Comparison of ENCODE assay signal across 1 cellular context in the genomic region with DNA sequence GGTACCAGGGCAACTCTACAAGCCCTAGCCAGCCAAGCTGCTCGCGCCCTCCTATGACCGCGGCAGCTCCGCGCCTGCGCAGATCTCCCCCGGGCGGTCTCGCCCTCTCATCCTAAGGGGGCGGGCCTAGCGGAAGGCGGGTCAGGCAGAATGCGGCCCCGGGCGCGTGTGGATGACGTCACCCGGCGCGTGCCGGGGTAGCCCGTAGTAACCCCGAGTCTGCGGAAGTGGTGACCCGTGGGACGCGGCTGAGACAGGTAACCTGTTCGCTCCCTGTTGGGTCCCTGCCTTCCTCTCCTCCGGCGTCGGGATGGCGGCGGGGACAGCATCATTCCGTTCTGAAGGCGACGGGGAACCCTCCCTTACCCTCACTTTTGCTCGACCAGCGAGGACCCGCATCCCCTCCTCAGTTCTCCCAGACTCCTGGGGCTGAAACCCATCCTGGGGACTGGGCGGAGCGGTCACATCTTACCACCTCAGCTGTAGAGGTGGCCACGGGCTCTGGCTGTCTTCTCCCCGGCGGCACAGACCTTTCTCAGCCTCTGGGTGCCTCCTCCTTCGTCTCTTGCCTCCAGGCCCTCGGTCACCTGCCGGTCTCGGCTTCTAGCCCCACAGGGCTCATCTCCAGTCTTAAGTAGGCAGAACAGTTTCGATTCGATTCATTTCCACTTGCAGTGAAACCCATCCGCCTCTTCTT.
TF ChIP-seq lines count a peak whose summit lies in the region.

A gene with protein sequence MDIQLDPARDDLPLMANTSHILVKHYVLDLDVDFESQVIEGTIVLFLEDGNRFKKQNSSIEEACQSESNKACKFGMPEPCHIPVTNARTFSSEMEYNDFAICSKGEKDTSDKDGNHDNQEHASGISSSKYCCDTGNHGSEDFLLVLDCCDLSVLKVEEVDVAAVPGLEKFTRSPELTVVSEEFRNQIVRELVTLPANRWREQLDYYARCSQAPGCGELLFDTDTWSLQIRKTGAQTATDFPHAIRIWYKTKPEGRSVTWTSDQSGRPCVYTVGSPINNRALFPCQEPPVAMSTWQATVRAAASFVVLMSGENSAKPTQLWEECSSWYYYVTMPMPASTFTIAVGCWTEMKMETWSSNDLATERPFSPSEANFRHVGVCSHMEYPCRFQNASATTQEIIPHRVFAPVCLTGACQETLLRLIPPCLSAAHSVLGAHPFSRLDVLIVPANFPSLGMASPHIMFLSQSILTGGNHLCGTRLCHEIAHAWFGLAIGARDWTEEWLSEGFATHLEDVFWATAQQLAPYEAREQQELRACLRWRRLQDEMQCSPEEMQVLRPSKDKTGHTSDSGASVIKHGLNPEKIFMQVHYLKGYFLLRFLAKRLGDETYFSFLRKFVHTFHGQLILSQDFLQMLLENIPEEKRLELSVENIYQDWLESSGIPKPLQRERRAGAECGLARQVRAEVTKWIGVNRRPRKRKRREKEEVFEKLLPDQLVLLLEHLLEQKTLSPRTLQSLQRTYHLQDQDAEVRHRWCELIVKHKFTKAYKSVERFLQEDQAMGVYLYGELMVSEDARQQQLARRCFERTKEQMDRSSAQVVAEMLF (plus strand): TSS at position 205 of the 697 bp plus-strand sequence. CDS start 33,085 bp downstream, outside the sequence.

TF ChIP-seq in GM12878, 131 proteins besides CTCF, POLR2A, EP300 and RAD21 (continued from another document and continues in another):
- TF ChIP-seq STAT1 (conservative IDR thresholded peaks at IDR 0.05) (no peak), RB1 (IDR thresholded peaks at IDR 0.05; ENCODE audit: borderline replicate concordance) (peak; percentile 49; the same call in 1 of the 2 replicates), SREBF1 (IDR thresholded peaks at IDR 0.05; ENCODE audit: low read length) (no peak), YBX1 (IDR thresholded peaks at IDR 0.05) (no peak), CBX3 (IDR thresholded peaks at IDR 0.05; ENCODE audit: borderline replicate concordance, low read depth) (no peak), HDAC2 (IDR thresholded peaks at IDR 0.05) (no peak), MEF2A (IDR thresholded peaks at IDR 0.05; ENCODE audit: insufficient read depth, low read depth, low read length) (no peak), PML (IDR thresholded peaks at IDR 0.05; ENCODE audit: low read length) (peak; percentile 87), NRF1 (conservative IDR thresholded peaks at IDR 0.05; ENCODE audit: low read depth, low read length) (peak; percentile 49), RUNX3 (IDR thresholded peaks at IDR 0.05; ENCODE audit: low read length) (peak; percentile 60), MTA3 (IDR thresholded peaks at IDR 0.05; ENCODE audit: borderline replicate concordance, low read length) (no peak), NBN (IDR thresholded peaks at IDR 0.05) (peak; percentile 99), STAT3 (IDR thresholded peaks at IDR 0.05; ENCODE audit: low read depth, low read length) (no peak), PAX5 (IDR thresholded peaks at IDR 0.05; ENCODE audit: borderline replicate concordance, low read depth, low read length) (no peak), IKZF1 (conservative IDR thresholded peaks at IDR 0.05) (peak; percentile 79; the same call in 1 of the 2 replicates), ESRRA (IDR thresholded peaks at IDR 0.05; ENCODE audit: low read length) (peak; percentile 70; the same call in 1 of the 2 replicates), BCL11A (IDR thresholded peaks at IDR 0.05; ENCODE audit: low read depth, low read length) (no peak), MYC (IDR thresholded peaks at IDR 0.05; ENCODE audit: insufficient read depth, insufficient read length, insufficient replicate concordance, low read length, severe bottlenecking) (no peak), ZSCAN29 (IDR thresholded peaks at IDR 0.05) (no peak), JUND (IDR thresholded peaks at IDR 0.05; ENCODE audit: low read depth, low read length) (peak; percentile 92; the same call in 1 of the 2 replicates), EED (IDR thresholded peaks at IDR 0.05; ENCODE audit: low read depth) (no peak), ZNF384 (IDR thresholded peaks at IDR 0.05; ENCODE audit: borderline replicate concordance, low read depth, low read length) (peak; percentile 28; the same call in 1 of the 2 replicates), IKZF2 (IDR thresholded peaks at IDR 0.05) (peak in 1 of 2 experiments; percentile 21; a peak in 1 of 4 replicates), SIN3A (IDR thresholded peaks at IDR 0.05; ENCODE audit: low read depth, low read length) (peak; percentile 97), ZNF274 (IDR thresholded peaks at IDR 0.05; ENCODE audit: insufficient read depth, insufficient read length) (no peak), CHD1 (IDR thresholded peaks at IDR 0.05; ENCODE audit: low read depth, low read length) (no peak), LARP7 (IDR thresholded peaks at IDR 0.05) (0 out of 2 replicates have a peak, but pooled peaks have one; percentile 29), JUNB (IDR thresholded peaks at IDR 0.05) (no peak), SREBF2 (IDR thresholded peaks at IDR 0.05; ENCODE audit: low read length) (no peak; the same call in 1 of the 2 replicates), FOXK2 (IDR thresholded peaks at IDR 0.05) (peak; percentile 39)
- TF ChIP-seq, protein P1, sequence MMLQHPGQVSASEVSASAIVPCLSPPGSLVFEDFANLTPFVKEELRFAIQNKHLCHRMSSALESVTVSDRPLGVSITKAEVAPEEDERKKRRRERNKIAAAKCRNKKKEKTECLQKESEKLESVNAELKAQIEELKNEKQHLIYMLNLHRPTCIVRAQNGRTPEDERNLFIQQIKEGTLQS (IDR thresholded peaks at IDR 0.05; ENCODE audit: borderline replicate concordance, extremely low read depth, low read depth, low read length), result peak; percentile 84; the same call in 1 of the 2 replicates
- TF ChIP-seq, protein P2, sequence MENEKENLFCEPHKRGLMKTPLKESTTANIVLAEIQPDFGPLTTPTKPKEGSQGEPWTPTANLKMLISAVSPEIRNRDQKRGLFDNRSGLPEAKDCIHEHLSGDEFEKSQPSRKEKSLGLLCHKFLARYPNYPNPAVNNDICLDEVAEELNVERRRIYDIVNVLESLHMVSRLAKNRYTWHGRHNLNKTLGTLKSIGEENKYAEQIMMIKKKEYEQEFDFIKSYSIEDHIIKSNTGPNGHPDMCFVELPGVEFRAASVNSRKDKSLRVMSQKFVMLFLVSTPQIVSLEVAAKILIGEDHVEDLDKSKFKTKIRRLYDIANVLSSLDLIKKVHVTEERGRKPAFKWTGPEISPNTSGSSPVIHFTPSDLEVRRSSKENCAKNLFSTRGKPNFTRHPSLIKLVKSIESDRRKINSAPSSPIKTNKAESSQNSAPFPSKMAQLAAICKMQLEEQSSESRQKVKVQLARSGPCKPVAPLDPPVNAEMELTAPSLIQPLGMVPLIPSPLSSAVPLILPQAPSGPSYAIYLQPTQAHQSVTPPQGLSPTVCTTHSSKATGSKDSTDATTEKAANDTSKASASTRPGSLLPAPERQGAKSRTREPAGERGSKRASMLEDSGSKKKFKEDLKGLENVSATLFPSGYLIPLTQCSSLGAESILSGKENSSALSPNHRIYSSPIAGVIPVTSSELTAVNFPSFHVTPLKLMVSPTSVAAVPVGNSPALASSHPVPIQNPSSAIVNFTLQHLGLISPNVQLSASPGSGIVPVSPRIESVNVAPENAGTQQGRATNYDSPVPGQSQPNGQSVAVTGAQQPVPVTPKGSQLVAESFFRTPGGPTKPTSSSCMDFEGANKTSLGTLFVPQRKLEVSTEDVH (IDR thresholded peaks at IDR 0.05; ENCODE audit: low read depth, partially characterized antibody), result peak; percentile 49
- TF ChIP-seq, protein P3, sequence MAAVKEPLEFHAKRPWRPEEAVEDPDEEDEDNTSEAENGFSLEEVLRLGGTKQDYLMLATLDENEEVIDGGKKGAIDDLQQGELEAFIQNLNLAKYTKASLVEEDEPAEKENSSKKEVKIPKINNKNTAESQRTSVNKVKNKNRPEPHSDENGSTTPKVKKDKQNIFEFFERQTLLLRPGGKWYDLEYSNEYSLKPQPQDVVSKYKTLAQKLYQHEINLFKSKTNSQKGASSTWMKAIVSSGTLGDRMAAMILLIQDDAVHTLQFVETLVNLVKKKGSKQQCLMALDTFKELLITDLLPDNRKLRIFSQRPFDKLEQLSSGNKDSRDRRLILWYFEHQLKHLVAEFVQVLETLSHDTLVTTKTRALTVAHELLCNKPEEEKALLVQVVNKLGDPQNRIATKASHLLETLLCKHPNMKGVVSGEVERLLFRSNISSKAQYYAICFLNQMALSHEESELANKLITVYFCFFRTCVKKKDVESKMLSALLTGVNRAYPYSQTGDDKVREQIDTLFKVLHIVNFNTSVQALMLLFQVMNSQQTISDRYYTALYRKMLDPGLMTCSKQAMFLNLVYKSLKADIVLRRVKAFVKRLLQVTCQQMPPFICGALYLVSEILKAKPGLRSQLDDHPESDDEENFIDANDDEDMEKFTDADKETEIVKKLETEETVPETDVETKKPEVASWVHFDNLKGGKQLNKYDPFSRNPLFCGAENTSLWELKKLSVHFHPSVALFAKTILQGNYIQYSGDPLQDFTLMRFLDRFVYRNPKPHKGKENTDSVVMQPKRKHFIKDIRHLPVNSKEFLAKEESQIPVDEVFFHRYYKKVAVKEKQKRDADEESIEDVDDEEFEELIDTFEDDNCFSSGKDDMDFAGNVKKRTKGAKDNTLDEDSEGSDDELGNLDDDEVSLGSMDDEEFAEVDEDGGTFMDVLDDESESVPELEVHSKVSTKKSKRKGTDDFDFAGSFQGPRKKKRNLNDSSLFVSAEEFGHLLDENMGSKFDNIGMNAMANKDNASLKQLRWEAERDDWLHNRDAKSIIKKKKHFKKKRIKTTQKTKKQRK (IDR thresholded peaks at IDR 0.05; ENCODE audit: low read depth, low read length), result no peak
- TF ChIP-seq, protein P4, sequence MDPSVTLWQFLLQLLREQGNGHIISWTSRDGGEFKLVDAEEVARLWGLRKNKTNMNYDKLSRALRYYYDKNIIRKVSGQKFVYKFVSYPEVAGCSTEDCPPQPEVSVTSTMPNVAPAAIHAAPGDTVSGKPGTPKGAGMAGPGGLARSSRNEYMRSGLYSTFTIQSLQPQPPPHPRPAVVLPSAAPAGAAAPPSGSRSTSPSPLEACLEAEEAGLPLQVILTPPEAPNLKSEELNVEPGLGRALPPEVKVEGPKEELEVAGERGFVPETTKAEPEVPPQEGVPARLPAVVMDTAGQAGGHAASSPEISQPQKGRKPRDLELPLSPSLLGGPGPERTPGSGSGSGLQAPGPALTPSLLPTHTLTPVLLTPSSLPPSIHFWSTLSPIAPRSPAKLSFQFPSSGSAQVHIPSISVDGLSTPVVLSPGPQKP (IDR thresholded peaks at IDR 0.05; ENCODE audit: low read depth, low read length), result peak; percentile 70
- TF ChIP-seq, protein P5, sequence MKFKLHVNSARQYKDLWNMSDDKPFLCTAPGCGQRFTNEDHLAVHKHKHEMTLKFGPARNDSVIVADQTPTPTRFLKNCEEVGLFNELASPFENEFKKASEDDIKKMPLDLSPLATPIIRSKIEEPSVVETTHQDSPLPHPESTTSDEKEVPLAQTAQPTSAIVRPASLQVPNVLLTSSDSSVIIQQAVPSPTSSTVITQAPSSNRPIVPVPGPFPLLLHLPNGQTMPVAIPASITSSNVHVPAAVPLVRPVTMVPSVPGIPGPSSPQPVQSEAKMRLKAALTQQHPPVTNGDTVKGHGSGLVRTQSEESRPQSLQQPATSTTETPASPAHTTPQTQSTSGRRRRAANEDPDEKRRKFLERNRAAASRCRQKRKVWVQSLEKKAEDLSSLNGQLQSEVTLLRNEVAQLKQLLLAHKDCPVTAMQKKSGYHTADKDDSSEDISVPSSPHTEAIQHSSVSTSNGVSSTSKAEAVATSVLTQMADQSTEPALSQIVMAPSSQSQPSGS (IDR thresholded peaks at IDR 0.05; ENCODE audit: low read length), result no peak; the same call in 1 of the 2 replicates
- TF ChIP-seq, protein P6, sequence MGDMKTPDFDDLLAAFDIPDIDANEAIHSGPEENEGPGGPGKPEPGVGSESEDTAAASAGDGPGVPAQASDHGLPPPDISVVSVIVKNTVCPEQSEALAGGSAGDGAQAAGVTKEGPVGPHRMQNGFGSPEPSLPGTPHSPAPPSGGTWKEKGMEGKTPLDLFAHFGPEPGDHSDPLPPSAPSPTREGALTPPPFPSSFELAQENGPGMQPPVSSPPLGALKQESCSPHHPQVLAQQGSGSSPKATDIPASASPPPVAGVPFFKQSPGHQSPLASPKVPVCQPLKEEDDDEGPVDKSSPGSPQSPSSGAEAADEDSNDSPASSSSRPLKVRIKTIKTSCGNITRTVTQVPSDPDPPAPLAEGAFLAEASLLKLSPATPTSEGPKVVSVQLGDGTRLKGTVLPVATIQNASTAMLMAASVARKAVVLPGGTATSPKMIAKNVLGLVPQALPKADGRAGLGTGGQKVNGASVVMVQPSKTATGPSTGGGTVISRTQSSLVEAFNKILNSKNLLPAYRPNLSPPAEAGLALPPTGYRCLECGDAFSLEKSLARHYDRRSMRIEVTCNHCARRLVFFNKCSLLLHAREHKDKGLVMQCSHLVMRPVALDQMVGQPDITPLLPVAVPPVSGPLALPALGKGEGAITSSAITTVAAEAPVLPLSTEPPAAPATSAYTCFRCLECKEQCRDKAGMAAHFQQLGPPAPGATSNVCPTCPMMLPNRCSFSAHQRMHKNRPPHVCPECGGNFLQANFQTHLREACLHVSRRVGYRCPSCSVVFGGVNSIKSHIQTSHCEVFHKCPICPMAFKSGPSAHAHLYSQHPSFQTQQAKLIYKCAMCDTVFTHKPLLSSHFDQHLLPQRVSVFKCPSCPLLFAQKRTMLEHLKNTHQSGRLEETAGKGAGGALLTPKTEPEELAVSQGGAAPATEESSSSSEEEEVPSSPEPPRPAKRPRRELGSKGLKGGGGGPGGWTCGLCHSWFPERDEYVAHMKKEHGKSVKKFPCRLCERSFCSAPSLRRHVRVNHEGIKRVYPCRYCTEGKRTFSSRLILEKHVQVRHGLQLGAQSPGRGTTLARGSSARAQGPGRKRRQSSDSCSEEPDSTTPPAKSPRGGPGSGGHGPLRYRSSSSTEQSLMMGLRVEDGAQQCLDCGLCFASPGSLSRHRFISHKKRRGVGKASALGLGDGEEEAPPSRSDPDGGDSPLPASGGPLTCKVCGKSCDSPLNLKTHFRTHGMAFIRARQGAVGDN (IDR thresholded peaks at IDR 0.05), result no peak; the same call in 1 of the 2 replicates
- TF ChIP-seq, protein P7, sequence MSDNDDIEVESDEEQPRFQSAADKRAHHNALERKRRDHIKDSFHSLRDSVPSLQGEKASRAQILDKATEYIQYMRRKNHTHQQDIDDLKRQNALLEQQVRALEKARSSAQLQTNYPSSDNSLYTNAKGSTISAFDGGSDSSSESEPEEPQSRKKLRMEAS (IDR thresholded peaks at IDR 0.05; ENCODE audit: low read depth, low read length), result peak; percentile 87
- TF ChIP-seq, protein P8, sequence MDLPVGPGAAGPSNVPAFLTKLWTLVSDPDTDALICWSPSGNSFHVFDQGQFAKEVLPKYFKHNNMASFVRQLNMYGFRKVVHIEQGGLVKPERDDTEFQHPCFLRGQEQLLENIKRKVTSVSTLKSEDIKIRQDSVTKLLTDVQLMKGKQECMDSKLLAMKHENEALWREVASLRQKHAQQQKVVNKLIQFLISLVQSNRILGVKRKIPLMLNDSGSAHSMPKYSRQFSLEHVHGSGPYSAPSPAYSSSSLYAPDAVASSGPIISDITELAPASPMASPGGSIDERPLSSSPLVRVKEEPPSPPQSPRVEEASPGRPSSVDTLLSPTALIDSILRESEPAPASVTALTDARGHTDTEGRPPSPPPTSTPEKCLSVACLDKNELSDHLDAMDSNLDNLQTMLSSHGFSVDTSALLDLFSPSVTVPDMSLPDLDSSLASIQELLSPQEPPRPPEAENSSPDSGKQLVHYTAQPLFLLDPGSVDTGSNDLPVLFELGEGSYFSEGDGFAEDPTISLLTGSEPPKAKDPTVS (IDR thresholded peaks at IDR 0.05; ENCODE audit: low read depth, low read length), result 0 out of 2 replicates have a peak, but pooled peaks have one; percentile 26
